ENCODE assay signal across 18 cellular contexts in genomic region chr3:121988146-121988545, GRCh38. TPM values are rescaled to one million over a fixed set of nuclear protein-coding genes. Genes with fewer than 3 reads are reported as not detected.
DNase-seq lines count a peak whose midpoint lies in the region; ATAC-seq lines count a peak whose summit lies in the region.
"Had no signal": no experiment of that assay in that cellular context is flagged by ENCODE, and none has a peak within 500 bp of the region (broad histone marks: within the 10 kb centered on the region; RNA-seq: fewer than 3 reads in every experiment).

No MANE protein-coding gene starts in this region.

- H3K36me3 Mint-ChIP-seq in activated T-cell treated with anti-CD3 and anti-CD28 coated beads, Interleukin-2, amount 50 U/mL, for 72 hours (ENCODE audit: insufficient read depth in 2 of 2) = peaks cover 8 to 11% of the 10 kb centered on the region in 2 donors
- no peaks in the 10 kb centered on the region for H3K36me3 Mint-ChIP-seq in activated T-helper 17 cell treated with anti-CD3 and anti-CD28 coated beads, Interleukin-2, amount 50 U/mL, for 72 hours (ENCODE audit: low read depth)
- H3K36me3 Mint-ChIP-seq in stimulated activated memory B cell treated with anti-CD40 and anti-IgM and Interleukin-4, amounts not matched to agents 10 μg/mL and 1 μg/mL and 100 μg/mL, for 72 hours = peaks cover 34% of the 10 kb centered on the region
- H3K36me3 Mint-ChIP-seq: CD8-positive, alpha-beta T cell had no signal

- H3K9me3 Mint-ChIP-seq in activated T-cell treated with anti-CD3 and anti-CD28 coated beads, Interleukin-2, amount 50 U/mL, for 72 hours = peaks cover 7% of the 10 kb centered on the region in 2 donors
- H3K9me3 Mint-ChIP-seq in activated T-helper 17 cell treated with anti-CD3 and anti-CD28 coated beads, Interleukin-2, amount 50 U/mL, for 72 hours = peaks cover 13% of the 10 kb centered on the region
- H3K9me3 Mint-ChIP-seq in stimulated activated memory B cell treated with anti-CD40 and anti-IgM and Interleukin-4, amounts not matched to agents 10 μg/mL and 1 μg/mL and 100 μg/mL, for 72 hours = peaks cover 8% of the 10 kb centered on the region

- H3K4me1 Mint-ChIP-seq in activated T-cell treated with anti-CD3 and anti-CD28 coated beads, Interleukin-2, amount 50 U/mL, for 72 hours (ENCODE audit: low read depth) = peaks cover 8% of the 10 kb centered on the region
- H3K4me1 Mint-ChIP-seq in activated T-helper 17 cell treated with anti-CD3 and anti-CD28 coated beads, Interleukin-2, amount 50 U/mL, for 72 hours = peaks cover 4% of the 10 kb centered on the region
- peaks cover 43% of the 10 kb centered on the region for H3K4me1 Mint-ChIP-seq in stimulated activated memory B cell treated with anti-CD40 and anti-IgM and Interleukin-4, amounts not matched to agents 10 μg/mL and 1 μg/mL and 100 μg/mL, for 72 hours
- H3K4me1 Mint-ChIP-seq: GM23338 had no signal

- H3K4me3 Mint-ChIP-seq in activated T-cell treated with anti-CD3 and anti-CD28 coated beads, Interleukin-2, amount 50 U/mL, for 72 hours = peak overlapping the region in 1 of 2 donors; percentile 48
- H3K4me3 Mint-ChIP-seq in activated T-helper 17 cell treated with anti-CD3 and anti-CD28 coated beads, Interleukin-2, amount 50 U/mL, for 72 hours = no peak overlapping the region
- H3K4me3 Mint-ChIP-seq in stimulated activated memory B cell treated with anti-CD40 and anti-IgM and Interleukin-4, amounts not matched to agents 10 μg/mL and 1 μg/mL and 100 μg/mL, for 72 hours = no peak overlapping the region
- H3K4me3 Mint-ChIP-seq: CD8-positive, alpha-beta T cell; GM23338 had no signal

- ATAC-seq in activated T-cell treated with anti-CD3 and anti-CD28 coated beads, Interleukin-2, amount 50 U/mL, for 72 hours (replicated peaks in 1 of 2) = peak; percentile 79 to 97
- ATAC-seq in activated T-helper 17 cell treated with anti-CD3 and anti-CD28 coated beads, Interleukin-2, amount 50 U/mL, for 72 hours (replicated peaks) = peak; percentile 97
- ATAC-seq in stimulated activated memory B cell treated with anti-CD40 and anti-IgM and Interleukin-4, amounts not matched to agents 10 μg/mL and 1 μg/mL and 100 μg/mL, for 72 hours = no peak
- ATAC-seq: CD8-positive, alpha-beta T cell; GM23338 had no signal

- no peak overlapping the region for H3K27ac Mint-ChIP-seq in activated T-cell treated with anti-CD3 and anti-CD28 coated beads, Interleukin-2, amount 50 U/mL, for 72 hours
- H3K27ac Mint-ChIP-seq in activated T-helper 17 cell treated with anti-CD3 and anti-CD28 coated beads, Interleukin-2, amount 50 U/mL, for 72 hours = peak overlapping the region; percentile 78
- H3K27ac Mint-ChIP-seq in stimulated activated memory B cell treated with anti-CD40 and anti-IgM and Interleukin-4, amounts not matched to agents 10 μg/mL and 1 μg/mL and 100 μg/mL, for 72 hours = peak overlapping the region; percentile 18
- H3K27ac Mint-ChIP-seq: CD8-positive, alpha-beta T cell; GM23338 had no signal

- no peaks in the 10 kb centered on the region for H3K27me3 Mint-ChIP-seq in activated T-cell treated with anti-CD3 and anti-CD28 coated beads, Interleukin-2, amount 50 U/mL, for 72 hours (ENCODE audit: low read depth)
- H3K27me3 Mint-ChIP-seq in activated T-helper 17 cell treated with anti-CD3 and anti-CD28 coated beads, Interleukin-2, amount 50 U/mL, for 72 hours = no peaks in the 10 kb centered on the region
- no peaks in the 10 kb centered on the region for H3K27me3 Mint-ChIP-seq in stimulated activated memory B cell treated with anti-CD40 and anti-IgM and Interleukin-4, amounts not matched to agents 10 μg/mL and 1 μg/mL and 100 μg/mL, for 72 hours

- DNase-seq in activated T-cell treated with anti-CD3 and anti-CD28 coated beads, Interleukin-2, amount 50 U/mL, for 72 hours = peak in 1 of 2 donors; percentile 27
- DNase-seq in activated T-cell treated with anti-CD3 and anti-CD28 coated beads, Interleukin-2, amount 50 U/mL, for 48 hours = no peak
- DNase-seq in LHCN-M2 (ENCODE audit: low read depth) (peak; percentile 17), superior temporal gyrus (ENCODE audit: extremely low spot score) (no peak), NCI-H1105 treated with DMSO at 0.1 percent for 48 hours (lab: John Stamatoyannopoulos, UW) (no peak)
- DNase-seq: ACHN; CD8-positive, alpha-beta T cell; DMS79 treated with DMSO at 0.1 percent for 48 hours; GF-D8; NCI-H1092; NCI-H1694; NCI-H2107; NCI-H69; NK-92 treated with Interleukin-12 subunit alpha and Interleukin-12 subunit beta, amount 100 ng/mL, for 24 hours; OCI-M1 had no signal

RNA-seq across cellular contexts. Expression of gene ILDR1, which starts 33.9 kb away (rescaled TPM):
- under 1 TPM; 0.28 to 0.31 TPM for total RNA-seq in activated T-cell treated with anti-CD3 and anti-CD28 coated beads, Interleukin-2, amount 50 U/mL, for 72 hours
- total RNA-seq in LHCN-M2 (2014; rRNA removed) = not detected in 2 replicates
- not detected for polyA plus RNA-seq in LHCN-M2 (2012)
- 1 to 10 TPM in 1 of 2 donors, under 1 TPM in 1; 0.21 to 1.4 TPM for total RNA-seq in activated T-helper 17 cell treated with anti-CD3 and anti-CD28 coated beads, Interleukin-2, amount 50 U/mL, for 72 hours
- total RNA-seq: CD8-positive, alpha-beta T cell had no signal
